16 cellular contexts compared by ENCODE assay signal in genomic region chr9:14262836-14263235, GRCh38.
"Had no signal": no experiment of that assay in that cellular context is flagged by ENCODE, and none has a peak within 500 bp of the region (broad histone marks: within the 10 kb centered on the region; RNA-seq: fewer than 3 reads in every experiment).

No MANE protein-coding gene starts in this region.

- H3K27me3 Mint-ChIP-seq: dendritic cell treated with granulocyte-macrophage colony-stimulating factor and Interleukin-4, amounts not matched to agents 40 ng/mL and 50 ng/mL, for 4 days; naive B cell had no signal

- H3K4me3 ChIP-seq: cardiac muscle cell, lower lobe of right lung, right atrium auricular region, tibial artery had no signal

- ATAC-seq: effector memory CD8-positive, alpha-beta T cell; lower lobe of right lung had no signal

- H3K27ac Mint-ChIP-seq: dendritic cell treated with granulocyte-macrophage colony-stimulating factor and Interleukin-4, amounts not matched to agents 40 ng/mL and 50 ng/mL, for 4 days; effector memory CD8-positive, alpha-beta T cell; memory B cell; naive B cell had no signal

- H3K27ac ChIP-seq: cardiac muscle cell, esophagus squamous epithelium, lower lobe of right lung, neutrophil, right atrium auricular region, tibial artery had no signal

- H3K9me3 ChIP-seq: esophagus squamous epithelium, lower lobe of right lung, neutrophil, right atrium auricular region, tibial artery had no signal

- H3K9me3 Mint-ChIP-seq: dendritic cell treated with granulocyte-macrophage colony-stimulating factor and Interleukin-4, amounts not matched to agents 40 ng/mL and 50 ng/mL, for 4 days had no signal

- DNase-seq: effector memory CD8-positive, alpha-beta T cell; esophagus squamous epithelium; foreskin fibroblast; hippocampal formation; kidney glomerular epithelial cell; lower lobe of right lung; naive B cell; small intestine; stimulated activated CD4-positive, alpha-beta T cell treated with anti-CD3 and anti-CD28 coated beads, Interleukin-2, amount 100 ng/mL, for 48 hours; stimulated activated naive CD4-positive, alpha-beta T cell treated with Interleukin-2 at 50 U/mL for 16 hours; tibial artery had no signal

- H3K36me3 Mint-ChIP-seq: memory B cell, naive B cell had no signal

- H3K36me3 ChIP-seq: cardiac muscle cell, esophagus squamous epithelium, lower lobe of right lung, neutrophil, right atrium auricular region, tibial artery had no signal

- H3K4me3 Mint-ChIP-seq: dendritic cell treated with granulocyte-macrophage colony-stimulating factor and Interleukin-4, amounts not matched to agents 40 ng/mL and 50 ng/mL, for 4 days; effector memory CD8-positive, alpha-beta T cell; memory B cell; naive B cell had no signal

- H3K4me1 Mint-ChIP-seq: memory B cell, naive B cell had no signal

- H3K27me3 ChIP-seq: cardiac muscle cell, esophagus squamous epithelium, neutrophil, right atrium auricular region, tibial artery had no signal
